ENCODE assay signal across 28 cellular contexts in genomic region chr22:31501738-31502137, GRCh38. TPM values are rescaled to one million over a fixed set of nuclear protein-coding genes. Genes with fewer than 3 reads are reported as not detected.
A peak's percentile ranks its signal among the peaks of the same experiment; 100 is the strongest.
DNase-seq lines count a peak whose midpoint lies in the region; ATAC-seq lines count a peak whose summit lies in the region.
"Had no signal": no experiment of that assay in that cellular context is flagged by ENCODE, and none has a peak within 500 bp of the region (broad histone marks: within the 10 kb centered on the region; RNA-seq: fewer than 3 reads in every experiment).

No MANE protein-coding gene starts in this region.

- POLR2A ChIA-PET in CD4-positive, alpha-beta memory T cell (lab: Charles Lee; ENCODE audit: partially characterized antibody) = interaction anchor here (0.6 kb wide), 1 partner anchor 23 kb away, joined by 3 read pairs; no protein-coding TSS in a partner anchor
- POLR2A ChIA-PET in activated CD8-positive, alpha-beta T cell treated with anti-CD3 and anti-CD28 coated beads, Interleukin-2, amount 10 ng/mL, durations not matched to agents 7 days and 5 days (lab: Charles Lee) = interaction anchor here (0.6 kb wide), 1 partner anchor 26 kb away, joined by 3 read pairs; no protein-coding TSS in a partner anchor

- no peak overlapping the region for H3K4me3 Mint-ChIP-seq in activated CD8-positive, alpha-beta memory T cell treated with anti-CD3 and anti-CD28 coated beads, Interleukin-2, amount 10 ng/mL, durations not matched to agents 7 days and 5 days
- peak overlapping the region in 6 of 8 donors; percentile 9 to 63 (median 28) for H3K4me3 Mint-ChIP-seq in CD4-positive, alpha-beta memory T cell
- no peak overlapping the region for H3K4me3 Mint-ChIP-seq in activated CD8-positive, alpha-beta T cell treated with anti-CD3 and anti-CD28 coated beads, Interleukin-2, amount 10 ng/mL, durations not matched to agents 7 days and 5 days
- no peak overlapping the region for H3K4me3 Mint-ChIP-seq in memory B cell
- H3K4me3 Mint-ChIP-seq: HFFc6 had no signal

- intact Hi-C loops in CD4-positive, alpha-beta memory T cell (cut with micrococcal nuclease) = no loop called here
- intact Hi-C loops in sciatic nerve (cut with DNase I) = no loop called here

- no peak for ATAC-seq in activated CD8-positive, alpha-beta memory T cell treated with anti-CD3 and anti-CD28 coated beads, Interleukin-2, amount 10 ng/mL, durations not matched to agents 7 days and 5 days
- ATAC-seq in activated CD8-positive, alpha-beta T cell treated with anti-CD3 and anti-CD28 coated beads, Interleukin-2, amount 10 ng/mL, durations not matched to agents 7 days and 5 days = no peak
- ATAC-seq in memory B cell (ENCODE audit: low read depth) (no peak), HG02938 (IDR thresholded peaks at IDR 0.05; ENCODE audit: unreplicated experiment) (no peak), HG02870 (IDR thresholded peaks at IDR 0.05; ENCODE audit: unreplicated experiment) (no peak), sciatic nerve (no peak)
- ATAC-seq: gastroesophageal sphincter, left colon, psoas muscle had no signal

- no peaks in the 10 kb centered on the region for H3K9me3 Mint-ChIP-seq in activated CD8-positive, alpha-beta memory T cell treated with anti-CD3 and anti-CD28 coated beads, Interleukin-2, amount 10 ng/mL, durations not matched to agents 7 days and 5 days (ENCODE audit: low read depth)
- H3K9me3 Mint-ChIP-seq in CD4-positive, alpha-beta memory T cell = no peaks in the 10 kb centered on the region
- no peaks in the 10 kb centered on the region for H3K9me3 Mint-ChIP-seq in activated CD8-positive, alpha-beta T cell treated with anti-CD3 and anti-CD28 coated beads, Interleukin-2, amount 10 ng/mL, durations not matched to agents 7 days and 5 days (ENCODE audit: insufficient read depth)
- H3K9me3 Mint-ChIP-seq in memory B cell = no peaks in the 10 kb centered on the region

- H3K27me3 Mint-ChIP-seq in activated CD8-positive, alpha-beta memory T cell treated with anti-CD3 and anti-CD28 coated beads, Interleukin-2, amount 10 ng/mL, durations not matched to agents 7 days and 5 days = no peaks in the 10 kb centered on the region
- H3K27me3 Mint-ChIP-seq in CD4-positive, alpha-beta memory T cell = no peaks in the 10 kb centered on the region
- no peaks in the 10 kb centered on the region for H3K27me3 Mint-ChIP-seq in activated CD8-positive, alpha-beta T cell treated with anti-CD3 and anti-CD28 coated beads, Interleukin-2, amount 10 ng/mL, durations not matched to agents 7 days and 5 days (ENCODE audit: low read depth)
- no peaks in the 10 kb centered on the region for H3K27me3 Mint-ChIP-seq in memory B cell

- no peaks in the 10 kb centered on the region for H3K27me3 ChIP-seq in CD4-positive, alpha-beta memory T cell (ENCODE audit: insufficient read depth, low read length)
- H3K27me3 ChIP-seq: dorsolateral prefrontal cortex, gastroesophageal sphincter, vagina had no signal

- CTCF ChIA-PET in activated CD8-positive, alpha-beta memory T cell treated with anti-CD3 and anti-CD28 coated beads, Interleukin-2, amount 10 ng/mL, durations not matched to agents 7 days and 5 days (lab: Charles Lee) = interaction anchor here (1.2 kb wide), 1 partner anchor 19 kb away, joined by 3 read pairs; no protein-coding TSS in a partner anchor
- CTCF ChIA-PET in CD4-positive, alpha-beta memory T cell (lab: Charles Lee; ENCODE audit: partially characterized antibody) = interaction anchor here (0.6 to 2.1 kb wide), 3 partner anchors 13 to 168 kb away, joined by 3 to 6 read pairs (median 4); no protein-coding TSS in a partner anchor
- CTCF ChIA-PET in activated CD8-positive, alpha-beta T cell treated with anti-CD3 and anti-CD28 coated beads, Interleukin-2, amount 10 ng/mL, durations not matched to agents 7 days and 5 days (lab: Charles Lee) = interaction anchor here (1.0 kb wide), 1 partner anchor 55 kb away, joined by 4 read pairs; no protein-coding TSS in a partner anchor

- no peak for DNase-seq in activated CD8-positive, alpha-beta memory T cell treated with anti-CD3 and anti-CD28 coated beads, Interleukin-2, amount 10 ng/mL, durations not matched to agents 7 days and 5 days
- no peak for DNase-seq in activated CD8-positive, alpha-beta memory T cell treated with anti-CD3 and anti-CD28 coated beads, Interleukin-2, amount 50 U/mL, for 48 hours
- no peak for DNase-seq in CD4-positive, alpha-beta memory T cell
- no peak for DNase-seq in activated CD8-positive, alpha-beta T cell treated with anti-CD3 and anti-CD28 coated beads, Interleukin-2, amount 10 ng/mL, durations not matched to agents 7 days and 5 days
- no peak for DNase-seq in memory B cell (ENCODE audit: low spot score in 2 of 2)
- DNase-seq in sciatic nerve (ENCODE audit: low spot score) = no peak
- DNase-seq: activated CD4-positive, alpha-beta T cell treated with anti-CD3 and anti-CD28 coated beads, Interleukin-2, amount 50 U/mL, for 1 hour; activated CD8-positive, alpha-beta memory T cell treated with anti-CD3 and anti-CD28 coated beads, Interleukin-2, amount 50 U/mL, for 4 hours; activated naive CD4-positive, alpha-beta T cell treated with anti-CD3 and anti-CD28 coated beads, Interleukin-2, amount 50 U/mL, for 16 hours; COR-L47; dorsolateral prefrontal cortex; GOT3; HFFc6; hippocampal formation; Karpas-422; left colon; mesendoderm; MV-4-11; NCI-H446 treated with DMSO at 0.1 percent for 48 hours; NCI-H82; occipital lobe; psoas muscle; stimulated activated CD4-positive, alpha-beta T cell treated with anti-CD3 and anti-CD28 coated beads, Interleukin-15, amount 100 ng/mL, for 24 hours; stimulated activated naive CD4-positive, alpha-beta T cell treated with Interleukin-2 at 50 U/mL for 16 hours had no signal

- H3K36me3 ChIP-seq in CD4-positive, alpha-beta memory T cell (ENCODE audit: insufficient read depth, low read length) = no peaks in the 10 kb centered on the region
- H3K36me3 ChIP-seq: vagina had no signal

- H3K4me1 ChIP-seq in CD4-positive, alpha-beta memory T cell (ENCODE audit: insufficient read depth, low read length) = peaks cover 64% of the 10 kb centered on the region
- H3K4me1 ChIP-seq: psoas muscle had no signal

- no peak overlapping the region for H3K4me3 ChIP-seq in CD4-positive, alpha-beta memory T cell (ENCODE audit: low read length in 2 of 2)
- H3K4me3 ChIP-seq: dorsolateral prefrontal cortex, gastroesophageal sphincter, psoas muscle, vagina had no signal

- no peak overlapping the region for H3K27ac ChIP-seq in CD4-positive, alpha-beta memory T cell (ENCODE audit: low read depth, low read length)
- H3K27ac ChIP-seq: dorsolateral prefrontal cortex, gastroesophageal sphincter, psoas muscle, vagina had no signal

- H3K36me3 Mint-ChIP-seq in activated CD8-positive, alpha-beta memory T cell treated with anti-CD3 and anti-CD28 coated beads, Interleukin-2, amount 10 ng/mL, durations not matched to agents 7 days and 5 days = peaks cover 54% of the 10 kb centered on the region
- H3K36me3 Mint-ChIP-seq in CD4-positive, alpha-beta memory T cell = peaks cover 11 to 42% of the 10 kb centered on the region in 2 donors
- peaks cover 60% of the 10 kb centered on the region for H3K36me3 Mint-ChIP-seq in activated CD8-positive, alpha-beta T cell treated with anti-CD3 and anti-CD28 coated beads, Interleukin-2, amount 10 ng/mL, durations not matched to agents 7 days and 5 days (ENCODE audit: low read depth)
- H3K36me3 Mint-ChIP-seq in memory B cell = peaks cover 9% of the 10 kb centered on the region

- peaks cover 55% of the 10 kb centered on the region for H3K4me1 Mint-ChIP-seq in activated CD8-positive, alpha-beta memory T cell treated with anti-CD3 and anti-CD28 coated beads, Interleukin-2, amount 10 ng/mL, durations not matched to agents 7 days and 5 days
- H3K4me1 Mint-ChIP-seq in CD4-positive, alpha-beta memory T cell = peaks cover 43 to 70% (median 53%) of the 10 kb centered on the region in 4 donors
- peaks cover 46% of the 10 kb centered on the region for H3K4me1 Mint-ChIP-seq in activated CD8-positive, alpha-beta T cell treated with anti-CD3 and anti-CD28 coated beads, Interleukin-2, amount 10 ng/mL, durations not matched to agents 7 days and 5 days (ENCODE audit: low read depth)
- H3K4me1 Mint-ChIP-seq in memory B cell = peaks cover 10% of the 10 kb centered on the region

- peak overlapping the region; percentile 14 for H3K27ac Mint-ChIP-seq in activated CD8-positive, alpha-beta memory T cell treated with anti-CD3 and anti-CD28 coated beads, Interleukin-2, amount 10 ng/mL, durations not matched to agents 7 days and 5 days
- peak overlapping the region in 4 of 7 donors; percentile 5 to 63 (median 34) for H3K27ac Mint-ChIP-seq in CD4-positive, alpha-beta memory T cell
- peak overlapping the region; percentile 57 for H3K27ac Mint-ChIP-seq in activated CD8-positive, alpha-beta T cell treated with anti-CD3 and anti-CD28 coated beads, Interleukin-2, amount 10 ng/mL, durations not matched to agents 7 days and 5 days
- H3K27ac Mint-ChIP-seq in memory B cell = peak overlapping the region; percentile 28
- H3K27ac Mint-ChIP-seq: HFFc6 had no signal

- no peaks in the 10 kb centered on the region for H3K9me3 ChIP-seq in CD4-positive, alpha-beta memory T cell (ENCODE audit: control insufficient read depth in 1 of 2, low read length in 2 of 2)
- H3K9me3 ChIP-seq: gastroesophageal sphincter, psoas muscle, vagina had no signal

RNA-seq across cellular contexts. Expression of gene SFI1, which starts 5.4 kb away (rescaled TPM):
- 100 to 1,000 TPM; 150 to 192 TPM for total RNA-seq in activated CD8-positive, alpha-beta memory T cell treated with anti-CD3 and anti-CD28 coated beads, Interleukin-2, amount 10 ng/mL, durations not matched to agents 7 days and 5 days
- total RNA-seq in CD4-positive, alpha-beta memory T cell = 100 to 1,000 TPM; 323 to 333 TPM
- polyA plus RNA-seq in CD4-positive, alpha-beta memory T cell = 10 to 100 TPM; 14.7 to 40.5 TPM
- 100 to 1,000 TPM; 136 to 141 TPM for total RNA-seq in activated CD8-positive, alpha-beta T cell treated with anti-CD3 and anti-CD28 coated beads, Interleukin-2, amount 10 ng/mL, durations not matched to agents 7 days and 5 days
- total RNA-seq in sciatic nerve = 49.8 TPM

RNA-seq across cellular contexts. Expression of gene EIF4ENIF1, which starts 12.1 kb away (rescaled TPM):
- 10 to 100 TPM; 39.1 to 50.4 TPM for total RNA-seq in activated CD8-positive, alpha-beta memory T cell treated with anti-CD3 and anti-CD28 coated beads, Interleukin-2, amount 10 ng/mL, durations not matched to agents 7 days and 5 days
- 10 to 100 TPM; 41.9 to 50.7 TPM for total RNA-seq in CD4-positive, alpha-beta memory T cell
- 10 to 100 TPM in 1 of 2 donors, 1 to 10 TPM in 1; 6.6 to 17.2 TPM for polyA plus RNA-seq in CD4-positive, alpha-beta memory T cell
- 10 to 100 TPM; 34.6 to 39.3 TPM for total RNA-seq in activated CD8-positive, alpha-beta T cell treated with anti-CD3 and anti-CD28 coated beads, Interleukin-2, amount 10 ng/mL, durations not matched to agents 7 days and 5 days
- total RNA-seq in sciatic nerve = 38.9 TPM

Comparison
In these comparisons a context has a peak if more than half of its experiments do, and no peak if none do; other contexts are left out.
1. H3K4me3 Mint-ChIP-seq: peak in CD4-positive, alpha-beta memory T cell (6 of 8); none in activated CD8-positive, alpha-beta memory T cell treated with anti-CD3 and anti-CD28 coated beads, Interleukin-2, amount 10 ng/mL, durations not matched to agents 7 days and 5 days (single experiment), activated CD8-positive, alpha-beta T cell treated with anti-CD3 and anti-CD28 coated beads, Interleukin-2, amount 10 ng/mL, durations not matched to agents 7 days and 5 days (single experiment) and memory B cell (single experiment).
2. Peak in every context shown above with its lines, with median percentiles within 50 percentile points of each other: H3K27ac Mint-ChIP-seq.